Comparison of ENCODE assay signal across 8 cellular contexts in genomic region chr12:121579981-121580868, GRCh38. TPM values are rescaled to one million over a fixed set of nuclear protein-coding genes. Genes with fewer than 3 reads are reported as not detected.
DNase-seq lines count a peak whose midpoint lies in the region; ATAC-seq, FAIRE-seq and TF ChIP-seq lines count a peak whose summit lies in the region.

No MANE protein-coding gene starts in this region.

- H3K9me3 ChIP-seq in A549, result no peaks in the 10 kb centered on the region
- no peaks in the 10 kb centered on the region for H3K9me3 ChIP-seq in keratinocyte (ENCODE audit: control insufficient read depth, low read depth, low read length)

- no peak for TF ChIP-seq CTCF in A549 (IDR thresholded peaks at IDR 0.05)
- no peak for TF ChIP-seq CTCF in keratinocyte (optimal IDR thresholded peaks at IDR 0.05 in 1 of 3, IDR thresholded peaks at IDR 0.05 in 1 of 3, conservative IDR thresholded peaks at IDR 0.05 in 1 of 3; ENCODE audit: extremely low read depth in 1 of 3, insufficient read depth in 2 of 3, low read length in 3 of 3)

- WGBS in A549 (ENCODE audit: missing lambda C conversion rate), result 5% methylated on average over 18 of the region's 54 CpGs

- peak overlapping the region; percentile 90 for H2AFZ ChIP-seq in keratinocyte (ENCODE audit: control insufficient read depth, low read length)

- no peak for TF ChIP-seq EP300 in A549 (IDR thresholded peaks at IDR 0.05)

- ATAC-seq in A549 (peak; percentile 78 to 80), HG02763 (IDR thresholded peaks at IDR 0.05; ENCODE audit: unreplicated experiment) (no peak)

- H3K4me3 ChIP-seq in A549 (peak overlapping the region; percentile 54), keratinocyte (ENCODE audit: control insufficient read depth in 2 of 3, extremely low read depth in 1 of 3, insufficient read depth in 2 of 3, low read depth in 1 of 3, low read length in 3 of 3) (peak overlapping the region; percentile 48 to 72 (median 70))

- peak; percentile 58 to 67 for DNase-seq in A549 (ENCODE audit: low read depth in 1 of 2, low spot score in 1 of 2)
- peak; percentile 78 for DNase-seq in NCI-H2171 treated with DMSO at 0.1 percent for 48 hours (lab: John Stamatoyannopoulos, UW)
- peak; percentile 34 to 68 (median 57) for DNase-seq in activated CD4-positive, CD25-positive, alpha-beta regulatory T cell (lab: John Stamatoyannopoulos, UW)
- DNase-seq in central memory CD4-positive, alpha-beta T cell, result peak; percentile 70
- DNase-seq in keratinocyte (ENCODE audit: low read depth, low spot score), result no peak
- peak; percentile 45 to 58 for DNase-seq in stimulated activated CD4-positive, alpha-beta T cell treated with anti-CD3 and anti-CD28 coated beads, Interleukin-15, amount 100 ng/mL, for 1 hour (ENCODE audit: low read depth in 1 of 2, low spot score in 1 of 2)

- H3K4me2 ChIP-seq in A549 (peak overlapping the region; percentile 90), keratinocyte (ENCODE audit: control insufficient read depth, extremely low read depth, insufficient read depth, low read depth, low read length) (peak overlapping the region; percentile 92)

- no peaks in the 10 kb centered on the region for H3K79me2 ChIP-seq in keratinocyte (ENCODE audit: control insufficient read depth, insufficient read depth, low read length)

- TF ChIP-seq RAD21 in A549 (conservative IDR thresholded peaks at IDR 0.05 in 1 of 2, IDR thresholded peaks at IDR 0.05 in 1 of 2), result no peak

- TF ChIP-seq POLR2A in A549 (IDR thresholded peaks at IDR 0.05; ENCODE audit: low read length) (peak; percentile 47), GM19099 (IDR thresholded peaks at IDR 0.05; ENCODE audit: extremely low read depth, insufficient read length, low read depth) (peak; percentile 49)

- H3K4me1 ChIP-seq in A549 (peaks cover 49% of the 10 kb centered on the region), keratinocyte (ENCODE audit: control insufficient read depth, extremely low read depth, insufficient read depth, low read length) (peaks cover 46% of the 10 kb centered on the region)

- no peaks in the 10 kb centered on the region for H4K20me1 ChIP-seq in keratinocyte (ENCODE audit: control insufficient read depth, extremely low read depth, insufficient read depth, low read length)

- FAIRE-seq in A549 (lab: Jason Lieb, UNC) (no peak), keratinocyte (lab: Jason Lieb, UNC) (no peak)

- CTCF ChIA-PET in A549 (lab: Yijun Ruan, JAX), result interaction anchor here (1.1 to 2.8 kb wide), 4 partner anchors 11 to 102 kb away, joined by 4 to 11 read pairs (median 4); partner anchors contain the start of gene ORAI1

- peaks cover 3% of the 10 kb centered on the region for H3K9me1 ChIP-seq in keratinocyte (ENCODE audit: control insufficient read depth, extremely low read depth, insufficient read depth, low read length)

- POLR2A ChIA-PET in A549 (lab: Yijun Ruan, JAX), result interaction anchor here (0.6 to 3.0 kb wide), 8 partner anchors 11 to 114 kb away, joined by 3 to 24 read pairs (median 8); partner anchors contain the start of gene ORAI1

- H3K27ac ChIP-seq in A549 (peak overlapping the region; percentile 77 to 94), keratinocyte (ENCODE audit: control insufficient read depth, insufficient read depth, low read length) (peak overlapping the region; percentile 65)

- H3K27me3 ChIP-seq in keratinocyte (ENCODE audit: control insufficient read depth, extremely low read depth, insufficient read depth, low read length), result no peaks in the 10 kb centered on the region

- H3K9ac ChIP-seq in keratinocyte (ENCODE audit: control insufficient read depth, extremely low read depth, insufficient read depth, low read length), result peak overlapping the region; percentile 83

- dilution Hi-C loops in keratinocyte (cut with MboI; ENCODE audit: extremely low pct_ligation_motif_present, low sequenced_read_pairs), result no loop called here

- H3K36me3 ChIP-seq in keratinocyte (ENCODE audit: control insufficient read depth in 2 of 2, extremely low read depth in 1 of 2, insufficient read depth in 2 of 2, low read length in 2 of 2), result no peaks in the 10 kb centered on the region

TF ChIP-seq in A549, 52 proteins besides CTCF, POLR2A, EP300 and RAD21:
- peak; percentile 46 to 68; a peak in 2 of 5 replicates for TF ChIP-seq JUN (IDR thresholded peaks at IDR 0.05)
- no peak for TF ChIP-seq RFX5 (IDR thresholded peaks at IDR 0.05)

RNA-seq across cellular contexts. Expression of gene KDM2B, which starts 0.6 kb away (rescaled TPM):
- polyA plus RNA-seq in A549 (2011; rRNA removed), result 10.4 and 12.7 TPM in 2 replicates
- 15.0 and 25.1 TPM in 2 replicates for polyA plus RNA-seq in A549 (2012; cell fraction: cytosol; rRNA removed)
- 47.3 and 56.0 TPM in 2 replicates for polyA plus RNA-seq in A549 (2012; cell fraction: nucleus; rRNA removed)
- polyA plus RNA-seq in A549 (2017; fragmentation: RNase III; extraction: RNeasy Plus Mini Kit Qiagen cat#74134 plus additional on column Dnase treatment), result 18.1 to 18.4 TPM (median 18.3 TPM) in 3 replicates
- 20.4 and 34.1 TPM in 2 replicates for polyA minus RNA-seq in A549 (2011; rRNA and poly(A)+ RNA removed)
- polyA plus RNA-seq in keratinocyte, result 10.0 to 13.9 TPM (median 10.3 TPM) in 3 replicates
- polyA plus RNA-seq in keratinocyte (2011; ENCODE audit: low read depth), result 9.4 TPM
- 7.9 and 9.5 TPM in 2 replicates for polyA plus RNA-seq in keratinocyte (2011; cell fraction: cytosol; rRNA removed)
- polyA plus RNA-seq in keratinocyte (2011; cell fraction: nucleus; rRNA removed), result 21.3 and 27.0 TPM in 2 replicates
- 14.1 and 15.5 TPM in 2 replicates for polyA plus RNA-seq in keratinocyte (2012; ENCODE audit: low replicate concordance)
- polyA minus RNA-seq in keratinocyte, result 26.6 to 81.5 TPM (median 27.8 TPM) in 3 replicates
- 13.4 TPM for polyA minus RNA-seq in keratinocyte (2011; cell fraction: cytosol; rRNA and poly(A)+ RNA removed)
- polyA minus RNA-seq in keratinocyte (2011; cell fraction: nucleus; rRNA and poly(A)+ RNA removed), result 10.6 and 24.5 TPM in 2 replicates

RNA-seq across cellular contexts. Expression of gene ORAI1, which starts 46.1 kb away (rescaled TPM):
- polyA plus RNA-seq in A549 (2011; rRNA removed) (22.1 and 26.6 TPM in 2 replicates), A549 (2017; fragmentation: RNase III; extraction: RNeasy Plus Mini Kit Qiagen cat#74134 plus additional on column Dnase treatment) (17.8 to 20.2 TPM (median 18.7 TPM) in 3 replicates), keratinocyte (17.1 to 29.4 TPM (median 26.4 TPM) in 3 replicates)
- polyA plus RNA-seq in A549 (2012; cell fraction: cytosol; rRNA removed), result 53.4 and 84.4 TPM in 2 replicates
- 34.7 and 58.1 TPM in 2 replicates for polyA plus RNA-seq in A549 (2012; cell fraction: nucleus; rRNA removed)
- 15.7 and 29.4 TPM in 2 replicates for polyA minus RNA-seq in A549 (2011; rRNA and poly(A)+ RNA removed)
- polyA plus RNA-seq in keratinocyte (2011; ENCODE audit: low read depth), result 2.9 TPM
- polyA plus RNA-seq in keratinocyte (2011; cell fraction: cytosol; rRNA removed), result 31.1 and 63.8 TPM in 2 replicates
- 14.4 and 25.0 TPM in 2 replicates for polyA plus RNA-seq in keratinocyte (2011; cell fraction: nucleus; rRNA removed)
- polyA plus RNA-seq in keratinocyte (2012; ENCODE audit: low replicate concordance), result 18.7 and 40.0 TPM in 2 replicates
- 24.1 to 41.4 TPM (median 25.1 TPM) in 3 replicates for polyA minus RNA-seq in keratinocyte
- 87.5 TPM for polyA minus RNA-seq in keratinocyte (2011; cell fraction: cytosol; rRNA and poly(A)+ RNA removed)
- polyA minus RNA-seq in keratinocyte (2011; cell fraction: nucleus; rRNA and poly(A)+ RNA removed), result 12.6 and 17.3 TPM in 2 replicates
